In the genomic region with DNA sequence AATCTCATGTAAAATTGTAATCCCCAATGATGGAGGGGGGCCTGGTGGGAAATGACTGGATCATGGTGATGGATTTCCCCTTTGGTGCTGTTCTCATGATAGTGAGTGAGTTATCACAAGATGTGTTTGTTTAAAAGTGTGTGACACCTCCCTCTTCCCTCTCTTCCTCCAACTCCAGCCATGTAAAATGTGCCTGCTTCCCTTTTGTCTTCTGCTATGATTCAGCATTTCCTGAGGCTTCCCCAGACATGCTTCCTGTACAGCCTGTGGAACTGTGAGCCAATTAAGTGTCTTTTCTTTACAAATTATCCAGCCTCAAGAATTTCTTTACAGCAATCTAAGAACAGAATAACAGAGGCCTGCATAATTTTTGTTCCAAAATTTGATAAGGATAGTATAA, we compare ENCODE assay signal across 11 cellular contexts.
DNase-seq lines count a peak whose midpoint lies in the region; ATAC-seq and TF ChIP-seq lines count a peak whose summit lies in the region.
"Had no signal": no experiment of that assay in that cellular context is flagged by ENCODE, and none has a peak within 500 bp of the region (broad histone marks: within the 10 kb centered on the region; RNA-seq: fewer than 3 reads in every experiment).

No MANE protein-coding gene starts in this region.

- no peaks in the 10 kb centered on the region for H3K36me3 ChIP-seq in upper lobe of right lung

- intact Hi-C loops in activated T-helper 1 cell treated with anti-CD3 and anti-CD28 coated beads, Interleukin-12 subunit alpha, Interleukin-12 subunit beta, Interleukin-2, Interleukin-4 antibody, amounts not matched to agents 30 ng/mL and 10 ng/mL and 1 ng/mL, durations not matched to agents 14 hours and 24 hours and 36 hours (cut with micrococcal nuclease), result loop anchor here (10.0 kb wide), 1 partner anchor 162 kb away; no protein-coding TSS in a partner anchor
- intact Hi-C loops in right cardiac atrium (cut with DNase I) (no loop called here), upper lobe of right lung (cut with DNase I) (no loop called here)

- no peak for TF ChIP-seq CTCF in upper lobe of right lung (IDR thresholded peaks at IDR 0.05)

- H3K4me1 ChIP-seq in right cardiac atrium (ENCODE audit: control insufficient read depth, insufficient read depth, low read length) (peaks cover 2% of the 10 kb centered on the region), upper lobe of right lung (no peaks in the 10 kb centered on the region)
- H3K4me1 ChIP-seq: testis had no signal

- H3K27me3 ChIP-seq in right cardiac atrium (ENCODE audit: control insufficient read depth, insufficient read depth) (no peaks in the 10 kb centered on the region), upper lobe of right lung (no peaks in the 10 kb centered on the region)
- H3K27me3 ChIP-seq: testis had no signal

- H3K9me3 Mint-ChIP-seq in stimulated activated naive CD8-positive, alpha-beta T cell treated with anti-CD3 and anti-CD28 coated beads, Interleukin-15, amount 100 ng/mL, for 72 hours, result peaks cover 10 to 15% of the 10 kb centered on the region in 2 donors
- peaks cover 6% of the 10 kb centered on the region for H3K9me3 Mint-ChIP-seq in activated T-helper 1 cell treated with anti-CD3 and anti-CD28 coated beads, Interleukin-12 subunit alpha, Interleukin-12 subunit beta, Interleukin-2, Interleukin-4 antibody, amounts not matched to agents 30 ng/mL and 10 ng/mL and 1 ng/mL, durations not matched to agents 14 hours and 24 hours and 36 hours

- peak; percentile 28 for ATAC-seq in stimulated activated naive CD8-positive, alpha-beta T cell treated with anti-CD3 and anti-CD28 coated beads, Interleukin-15, Interleukin-2, amounts not matched to agents 100 U/mL and 50 U/mL, for 24 hours
- ATAC-seq in stimulated activated naive CD8-positive, alpha-beta T cell treated with anti-CD3 and anti-CD28 coated beads, Interleukin-15, amount 100 ng/mL, for 72 hours, result no peak
- ATAC-seq in right cardiac atrium (peak; percentile 72 to 89), upper lobe of right lung (peak; percentile 74), HG02884 (IDR thresholded peaks at IDR 0.05; ENCODE audit: unreplicated experiment) (no peak)
- ATAC-seq: T-cell had no signal

- H3K4me3 ChIP-seq in right cardiac atrium (ENCODE audit: low read length), result no peak overlapping the region
- no peak overlapping the region for H3K4me3 ChIP-seq in upper lobe of right lung
- H3K4me3 ChIP-seq: testis had no signal

- H3K27ac ChIP-seq in right cardiac atrium (ENCODE audit: low read length) (no peak overlapping the region), upper lobe of right lung (no peak overlapping the region)

- H3K36me3 Mint-ChIP-seq in activated T-helper 1 cell treated with anti-CD3 and anti-CD28 coated beads, Interleukin-12 subunit alpha, Interleukin-12 subunit beta, Interleukin-2, Interleukin-4 antibody, amounts not matched to agents 30 ng/mL and 10 ng/mL and 1 ng/mL, durations not matched to agents 14 hours and 24 hours and 36 hours (ENCODE audit: low read depth), result peaks cover 8% of the 10 kb centered on the region

- H3K27ac Mint-ChIP-seq in stimulated activated naive CD8-positive, alpha-beta T cell treated with anti-CD3 and anti-CD28 coated beads, Interleukin-15, amount 100 ng/mL, for 72 hours, result peak overlapping the region in 1 of 2 donors; percentile 69
- peak overlapping the region; percentile 53 for H3K27ac Mint-ChIP-seq in activated T-helper 1 cell treated with anti-CD3 and anti-CD28 coated beads, Interleukin-12 subunit alpha, Interleukin-12 subunit beta, Interleukin-2, Interleukin-4 antibody, amounts not matched to agents 30 ng/mL and 10 ng/mL and 1 ng/mL, durations not matched to agents 14 hours and 24 hours and 36 hours
- H3K27ac Mint-ChIP-seq: T-cell had no signal

- H3K4me3 Mint-ChIP-seq in stimulated activated naive CD8-positive, alpha-beta T cell treated with anti-CD3 and anti-CD28 coated beads, Interleukin-15, amount 100 ng/mL, for 72 hours, result no peak overlapping the region
- no peak overlapping the region for H3K4me3 Mint-ChIP-seq in activated T-helper 1 cell treated with anti-CD3 and anti-CD28 coated beads, Interleukin-12 subunit alpha, Interleukin-12 subunit beta, Interleukin-2, Interleukin-4 antibody, amounts not matched to agents 30 ng/mL and 10 ng/mL and 1 ng/mL, durations not matched to agents 14 hours and 24 hours and 36 hours
- H3K4me3 Mint-ChIP-seq: T-cell had no signal

- H3K9me3 ChIP-seq in right cardiac atrium (ENCODE audit: control insufficient read depth, low read length) (no peaks in the 10 kb centered on the region), upper lobe of right lung (no peaks in the 10 kb centered on the region)
- H3K9me3 ChIP-seq: testis had no signal

- no peak for DNase-seq in stimulated activated naive CD8-positive, alpha-beta T cell treated with anti-CD3 and anti-CD28 coated beads, Interleukin-15, Interleukin-2, amounts not matched to agents 100 U/mL and 50 U/mL, for 24 hours
- no peak for DNase-seq in stimulated activated naive CD8-positive, alpha-beta T cell treated with anti-CD3 and anti-CD28 coated beads, Interleukin-15, amount 100 ng/mL, for 72 hours
- DNase-seq in activated T-helper 1 cell treated with anti-CD3 and anti-CD28 coated beads, Interleukin-12 subunit alpha, Interleukin-12 subunit beta, Interleukin-2, Interleukin-4 antibody, amounts not matched to agents 30 ng/mL and 10 ng/mL and 1 ng/mL, durations not matched to agents 14 hours and 24 hours and 36 hours (ENCODE audit: low spot score), result no peak
- DNase-seq in right cardiac atrium (no peak), upper lobe of right lung (no peak), NCI-H2227 (lab: John Stamatoyannopoulos, UW; ENCODE audit: unreplicated experiment) (no peak)
- no peak for DNase-seq in activated CD4-positive, alpha-beta T cell treated with anti-CD3 and anti-CD28 coated beads for 4 hours
- DNase-seq: COR-L47, T-cell, testis had no signal

- no peaks in the 10 kb centered on the region for H3K27me3 Mint-ChIP-seq in stimulated activated naive CD8-positive, alpha-beta T cell treated with anti-CD3 and anti-CD28 coated beads, Interleukin-15, amount 100 ng/mL, for 72 hours
- H3K27me3 Mint-ChIP-seq in activated T-helper 1 cell treated with anti-CD3 and anti-CD28 coated beads, Interleukin-12 subunit alpha, Interleukin-12 subunit beta, Interleukin-2, Interleukin-4 antibody, amounts not matched to agents 30 ng/mL and 10 ng/mL and 1 ng/mL, durations not matched to agents 14 hours and 24 hours and 36 hours (ENCODE audit: insufficient read depth), result no peaks in the 10 kb centered on the region
- H3K27me3 Mint-ChIP-seq: T-cell had no signal

- peaks cover 24% of the 10 kb centered on the region for H3K4me1 Mint-ChIP-seq in stimulated activated naive CD8-positive, alpha-beta T cell treated with anti-CD3 and anti-CD28 coated beads, Interleukin-15, amount 100 ng/mL, for 72 hours
- H3K4me1 Mint-ChIP-seq in activated T-helper 1 cell treated with anti-CD3 and anti-CD28 coated beads, Interleukin-12 subunit alpha, Interleukin-12 subunit beta, Interleukin-2, Interleukin-4 antibody, amounts not matched to agents 30 ng/mL and 10 ng/mL and 1 ng/mL, durations not matched to agents 14 hours and 24 hours and 36 hours (ENCODE audit: low read depth), result peaks cover 14% of the 10 kb centered on the region

Comparison
In these comparisons a context has a peak if more than half of its experiments do, and no peak if none do; other contexts are left out.
1. ATAC-seq: peak in stimulated activated naive CD8-positive, alpha-beta T cell treated with anti-CD3 and anti-CD28 coated beads, Interleukin-15, Interleukin-2, amounts not matched to agents 100 U/mL and 50 U/mL, for 24 hours (single experiment), right cardiac atrium (2 of 2) and upper lobe of right lung (single experiment); none in stimulated activated naive CD8-positive, alpha-beta T cell treated with anti-CD3 and anti-CD28 coated beads, Interleukin-15, amount 100 ng/mL, for 72 hours (single experiment) and HG02884 (single experiment).